ENCODE assay signal across 8 cellular contexts in the genomic region with DNA sequence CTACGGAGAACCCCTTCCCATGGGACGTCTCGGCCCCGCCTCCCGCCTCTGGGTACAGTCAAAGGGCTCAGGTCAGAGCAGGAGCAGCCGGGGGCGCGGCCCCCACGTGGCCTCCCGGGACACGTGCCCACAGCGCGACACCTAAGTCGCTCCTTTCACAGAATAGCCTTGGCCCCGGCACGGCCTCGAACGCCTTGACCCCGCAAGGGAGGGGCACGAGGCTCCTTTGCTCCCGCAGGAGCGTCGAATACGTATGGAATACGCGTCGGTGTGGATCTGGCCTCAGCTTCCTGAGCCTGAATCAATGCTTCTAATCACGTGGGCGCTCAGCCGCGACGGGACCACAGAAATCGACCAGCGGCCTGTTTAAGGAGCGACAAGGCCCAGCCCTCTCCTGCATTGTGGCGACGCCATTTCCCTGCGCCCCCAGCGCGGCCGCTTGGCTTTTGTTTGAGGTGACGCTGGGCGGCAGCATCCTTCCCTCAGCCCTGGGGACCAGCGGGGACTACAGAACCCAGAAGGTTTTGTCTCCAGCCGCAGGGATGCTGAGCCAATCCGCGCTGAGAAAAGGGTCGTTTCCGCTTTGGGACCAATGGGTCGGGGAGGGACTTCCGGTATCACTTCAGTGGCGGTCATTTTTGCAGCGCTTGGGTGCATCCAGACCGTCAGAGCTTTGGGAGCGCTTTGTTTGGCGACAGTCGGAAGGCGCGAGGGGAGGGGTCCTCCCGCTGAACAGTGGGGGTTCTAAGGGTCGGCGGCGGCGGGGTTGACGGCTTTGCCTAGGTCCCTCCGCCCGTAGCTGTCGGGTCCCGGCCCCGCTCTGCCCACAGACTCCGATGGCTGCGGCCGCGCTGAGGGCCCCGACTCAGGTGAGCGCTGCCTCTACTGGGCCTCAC. TPM values are rescaled to one million over a fixed set of nuclear protein-coding genes. Genes with fewer than 3 reads are reported as not detected.
DNase-seq lines count a peak whose midpoint lies in the region; ATAC-seq and TF ChIP-seq lines count a peak whose summit lies in the region.

A gene (plus strand): TSS at position 625 of the 896 bp plus-strand sequence. CDS start 212 bp downstream, at position 837.

- H3K9me3 ChIP-seq in right cardiac atrium (ENCODE audit: control insufficient read depth, low read length) (no peaks in the 10 kb centered on the region), transverse colon (peaks cover 5 to 10% of the 10 kb centered on the region in 2 donors)

- H3K4me3 ChIP-seq in right cardiac atrium (ENCODE audit: low read length) (peak within 1 kb of the TSS; percentile 70), transverse colon (peak within 1 kb of the TSS; percentile 39 to 62 (median 51))

- TF ChIP-seq CTCF in transverse colon (IDR thresholded peaks at IDR 0.05) = no peak

- intact Hi-C loops in right cardiac atrium (cut with DNase I) = no loop called here
- intact Hi-C loops in posterior vena cava (cut with DNase I) = no loop called here
- intact Hi-C loops in transverse colon (cut with DNase I; ENCODE audit: low total_unique reads) = no loop called here

- TF ChIP-seq POLR2A in GM19193 (IDR thresholded peaks at IDR 0.05; ENCODE audit: extremely low read depth, insufficient read depth, insufficient read length) (peak; percentile 52), transverse colon (IDR thresholded peaks at IDR 0.05) (no peak)

- DNase-seq in AG08395 (ENCODE audit: low spot score) (peak; percentile 96), HK-2 (ENCODE audit: unreplicated experiment) (peak; percentile 73), T-helper 2 cell (peak; percentile 44 to 96 (median 77)), anterior cingulate cortex (lab: John Stamatoyannopoulos, UW) (peak; percentile 57 to 98 (median 91)), right cardiac atrium (peak; percentile 92 to 96 (median 95)), posterior vena cava (ENCODE audit: low spot score) (peak; percentile 95), transverse colon (peak; percentile 84)

- peaks cover 0 to 7% (median 0%) of the 10 kb centered on the region in 4 donors for H3K36me3 ChIP-seq in transverse colon

- H3K27me3 ChIP-seq in right cardiac atrium (ENCODE audit: control insufficient read depth, insufficient read depth) = no peaks in the 10 kb centered on the region
- H3K27me3 ChIP-seq in transverse colon = no peaks in the 10 kb centered on the region

- in situ Hi-C loops in transverse colon (cut with MboI; ENCODE audit: low pct_ligation_motif_present in 1 of 4, low pct_unique_long_range_greater_than_20kb in 1 of 4, low sequenced_read_pairs in 3 of 4) = no loop called here

- H3K4me1 ChIP-seq in right cardiac atrium (ENCODE audit: control insufficient read depth, insufficient read depth, low read length) = no peaks in the 10 kb centered on the region
- peaks cover 0 to 18% (median 5%) of the 10 kb centered on the region in 4 donors for H3K4me1 ChIP-seq in transverse colon

- 2% methylated on average over 76 of the region's 76 CpGs for WGBS in right cardiac atrium
- WGBS in transverse colon (ENCODE audit: low coverage in 1 of 2), 2 donors = 19% methylated on average over 54 of the region's 76 CpGs; no CpG with 5 or more reads in 1 of the 2 donors

- peak within 1 kb of the TSS; percentile 8 for H3K27ac ChIP-seq in right cardiac atrium (ENCODE audit: low read length)
- H3K27ac ChIP-seq in transverse colon = peak within 1 kb of the TSS in 2 of 4 donors; percentile 34 to 45

- TF ChIP-seq EP300 in transverse colon (IDR thresholded peaks at IDR 0.05; ENCODE audit: low read depth) = no peak

- peak; percentile 97 for ATAC-seq in right cardiac atrium

RNA-seq across cellular contexts. Expression of the gene that starts here (rescaled TPM):
- total RNA-seq in right cardiac atrium (1 to 10 TPM; 5.0 to 6.3 (median 5.5) TPM), posterior vena cava (1 to 10 TPM; 4.5 to 5.0 TPM), transverse colon (1 to 10 TPM in 3 of 4 donors, under 1 TPM in 1; 0.40 to 3.3 (median 1.2) TPM)
- polyA plus RNA-seq in right cardiac atrium = 2.0 TPM
